In genomic region chr16:81498351-81498750, GRCh38 we compare ENCODE assay signal across 2 cellular contexts.
TF ChIP-seq lines count a peak whose summit lies in the region.

No MANE protein-coding gene starts in this region.

TF ChIP-seq in GM23338, 12 proteins besides CTCF, POLR2A, EP300 and RAD21:
- no peak for TF ChIP-seq ZNF462 (CRISPR knock-in tag; IDR thresholded peaks at IDR 0.05)
- TF ChIP-seq POLR2AphosphoS5 (IDR thresholded peaks at IDR 0.05; ENCODE audit: low read depth), result no peak
- no peak for TF ChIP-seq ZNF331 (CRISPR knock-in tag; IDR thresholded peaks at IDR 0.05; ENCODE audit: low read depth)
- no peak for TF ChIP-seq EZH2phosphoT487 (IDR thresholded peaks at IDR 0.05; ENCODE audit: unreplicated experiment)
- TF ChIP-seq REST (IDR thresholded peaks at IDR 0.05; ENCODE audit: unreplicated experiment), result no peak
- TF ChIP-seq EZH2 (IDR thresholded peaks at IDR 0.05; ENCODE audit: low read depth, unreplicated experiment), result no peak
- no peak for TF ChIP-seq NANOG (IDR thresholded peaks at IDR 0.05; ENCODE audit: borderline replicate concordance)
- TF ChIP-seq JUNB (IDR thresholded peaks at IDR 0.05; ENCODE audit: unreplicated experiment), result no peak
- no peak for TF ChIP-seq ZNF114 (CRISPR knock-in tag; IDR thresholded peaks at IDR 0.05)
- no peak for TF ChIP-seq CREB1 (CRISPR knock-in tag; IDR thresholded peaks at IDR 0.05; ENCODE audit: low read depth)
- TF ChIP-seq STAT1 (IDR thresholded peaks at IDR 0.05; ENCODE audit: unreplicated experiment), result no peak
- no peak for TF ChIP-seq ETS1 (IDR thresholded peaks at IDR 0.05)

TF ChIP-seq in SK-N-SH, 30 proteins besides CTCF, POLR2A, EP300 and RAD21:
- TF ChIP-seq MEF2A (IDR thresholded peaks at IDR 0.05; ENCODE audit: borderline replicate concordance, low read depth) (no peak), TCF12 (IDR thresholded peaks at IDR 0.05) (no peak), FOSL2 (IDR thresholded peaks at IDR 0.05; ENCODE audit: borderline replicate concordance, low read depth) (no peak), IRF3 (IDR thresholded peaks at IDR 0.05; ENCODE audit: low read depth, low read length) (no peak), GATA2 (CRISPR knock-in tag; IDR thresholded peaks at IDR 0.05) (no peak), NFIC (IDR thresholded peaks at IDR 0.05; ENCODE audit: borderline replicate concordance) (no peak), NRF1 (IDR thresholded peaks at IDR 0.05; ENCODE audit: low read depth, low read length) (no peak)
